ENCODE assay signal across 8 cellular contexts in the genomic region with DNA sequence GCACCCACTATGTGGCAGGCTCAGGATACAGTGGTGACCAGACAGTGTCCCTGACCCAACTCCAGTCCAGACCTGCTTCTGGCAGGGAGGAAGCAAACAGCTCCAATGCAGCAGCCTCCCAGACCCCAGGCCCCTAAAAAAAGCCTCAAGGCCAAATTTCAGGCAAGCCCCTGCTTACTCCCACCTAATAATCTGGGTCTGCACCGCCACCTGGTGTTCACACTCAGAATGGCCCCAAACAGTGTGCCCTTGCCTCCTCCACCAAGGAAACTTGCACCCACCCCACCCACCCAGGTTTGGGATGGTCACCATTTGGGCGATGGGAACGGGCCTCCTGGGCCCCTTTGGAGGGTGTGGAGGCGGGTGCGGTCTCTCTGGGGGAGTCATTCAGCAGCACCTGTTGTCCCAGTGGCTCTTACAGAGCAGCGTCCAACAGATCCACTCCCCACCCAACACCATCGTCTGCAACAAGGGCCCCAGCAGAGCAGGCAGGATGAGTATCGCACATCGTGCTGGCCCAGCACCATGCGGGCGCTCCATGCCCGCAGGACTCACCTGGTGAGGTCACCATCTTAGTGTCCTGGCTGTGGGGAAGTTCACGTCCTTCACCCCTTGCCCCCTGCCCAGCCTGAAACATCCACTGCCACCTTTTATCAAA. TPM values are rescaled to one million over a fixed set of nuclear protein-coding genes. Genes with fewer than 3 reads are reported as not detected.
DNase-seq lines count a peak whose midpoint lies in the region; ATAC-seq and TF ChIP-seq lines count a peak whose summit lies in the region.

No MANE protein-coding gene starts in this region.

- H3K9me3 Mint-ChIP-seq in type B pancreatic cell: no peaks in the 10 kb centered on the region

- peak; percentile 92 for TF ChIP-seq RAD21 in neural cell (conservative IDR thresholded peaks at IDR 0.05)

- H3K27me3 Mint-ChIP-seq in type B pancreatic cell: no peaks in the 10 kb centered on the region

- TF ChIP-seq EP300 in neural cell (conservative IDR thresholded peaks at IDR 0.05; ENCODE audit: poor library complexity, severe bottlenecking): no peak

- no peak overlapping the region for H3K27ac ChIP-seq in neural cell (ENCODE audit: low read length)

- H3K4me1 Mint-ChIP-seq in type B pancreatic cell (ENCODE audit: unreplicated experiment): peaks cover 7% of the 10 kb centered on the region

- H3K27me3 ChIP-seq in neural cell (ENCODE audit: insufficient read depth, low read depth, low read length): no peaks in the 10 kb centered on the region

- H3K27ac Mint-ChIP-seq in type B pancreatic cell: peak overlapping the region; percentile 56

- no peaks in the 10 kb centered on the region for H4K20me1 ChIP-seq in neural cell (ENCODE audit: insufficient read depth)

- no peaks in the 10 kb centered on the region for H3K79me2 ChIP-seq in neural cell (replicated peaks; ENCODE audit: insufficient read depth, low read length)

- no peaks in the 10 kb centered on the region for H3F3A ChIP-seq in neural cell (ENCODE audit: insufficient read depth, low read length, poor library complexity, severe bottlenecking)

- H3K36me3 Mint-ChIP-seq in type B pancreatic cell: no peaks in the 10 kb centered on the region

- no peak for ATAC-seq in HG02623 (IDR thresholded peaks at IDR 0.05; ENCODE audit: unreplicated experiment)

- H3K9me3 ChIP-seq in neural cell (ENCODE audit: low read length): no peaks in the 10 kb centered on the region

- H3K36me3 ChIP-seq in neural cell (ENCODE audit: insufficient read depth, low read length): no peaks in the 10 kb centered on the region

- H2AFZ ChIP-seq in neural cell (ENCODE audit: low read depth, low read length): no peak overlapping the region

- H3K4me3 ChIP-seq in neural cell (ENCODE audit: low read length): no peak overlapping the region

- no peak overlapping the region for H3K4me2 ChIP-seq in neural cell (ENCODE audit: low read length)

- TF ChIP-seq POLR2A in erythroblast (IDR thresholded peaks at IDR 0.05; ENCODE audit: low read length): no peak

- H3K4me3 Mint-ChIP-seq in type B pancreatic cell: no peak overlapping the region

- peak; percentile 90 for TF ChIP-seq CTCF in neural cell (IDR thresholded peaks at IDR 0.05; ENCODE audit: poor library complexity, severe bottlenecking)
- peak; percentile 92 for TF ChIP-seq CTCF in type B pancreatic cell (conservative IDR thresholded peaks at IDR 0.05)

- no peaks in the 10 kb centered on the region for H3K9me2 ChIP-seq in neural cell (ENCODE audit: insufficient read depth, low read length)

- DNase-seq in NCI-H526 (lab: John Stamatoyannopoulos, UW): peak; percentile 30 to 77
- no peak for DNase-seq in NCI-H526 treated with DMSO at 0.1 percent for 48 hours (lab: John Stamatoyannopoulos, UW)
- peak; percentile 15 for DNase-seq in NCI-H345 (lab: John Stamatoyannopoulos, UW)
- DNase-seq in activated CD8-positive, alpha-beta memory T cell treated with anti-CD3 and anti-CD28 coated beads, Interleukin-2, amount 50 U/mL, for 4 hours: peak; percentile 70
- DNase-seq in erythroblast (lab: John Stamatoyannopoulos, UW): peak; percentile 60 to 82
- peak; percentile 80 for DNase-seq in type B pancreatic cell (ENCODE audit: extremely low spot score, unreplicated experiment)

- H3K9ac ChIP-seq in neural cell (ENCODE audit: low read length): no peak overlapping the region

TF ChIP-seq in neural cell, 6 proteins besides CTCF, POLR2A, EP300 and RAD21:
- no peak for TF ChIP-seq EZH2 (IDR thresholded peaks at IDR 0.05; ENCODE audit: borderline replicate concordance, insufficient read depth, low read length, poor library complexity, severe bottlenecking)
- TF ChIP-seq SMC3 (conservative IDR thresholded peaks at IDR 0.05; ENCODE audit: poor library complexity): peak; percentile 97
- TF ChIP-seq REST (IDR thresholded peaks at IDR 0.05; ENCODE audit: borderline replicate concordance): no peak
- TF ChIP-seq POLR2AphosphoS5 (IDR thresholded peaks at IDR 0.05): no peak

RNA-seq across cellular contexts. Expression of gene C3orf18, which starts 17.3 kb away (rescaled TPM):
- 24.5 and 39.9 TPM in 2 replicates for polyA plus RNA-seq in neural cell
- polyA minus RNA-seq in neural cell: 13.4 and 14.4 TPM in 2 replicates
- 1.9 and 11.9 TPM in 2 replicates for total RNA-seq in type B pancreatic cell (ENCODE audit: low replicate concordance)

RNA-seq across cellular contexts. Expression of gene HEMK1, which starts 19.1 kb away (rescaled TPM):
- 24.4 and 36.8 TPM in 2 replicates for polyA plus RNA-seq in neural cell
- 12.5 and 13.6 TPM in 2 replicates for polyA minus RNA-seq in neural cell
- 20.2 and 29.9 TPM in 2 replicates for total RNA-seq in type B pancreatic cell (ENCODE audit: low replicate concordance)

RNA-seq across cellular contexts. Expression of gene CACNA2D2, which starts 46.8 kb away (rescaled TPM):
- 7.8 and 11.4 TPM in 2 replicates for polyA plus RNA-seq in neural cell
- polyA minus RNA-seq in neural cell: 17.5 and 21.0 TPM in 2 replicates
- total RNA-seq in type B pancreatic cell (ENCODE audit: low replicate concordance): 7.8 and 19.4 TPM in 2 replicates
